Comparison of ENCODE assay signal across 9 cellular contexts in the genomic region with DNA sequence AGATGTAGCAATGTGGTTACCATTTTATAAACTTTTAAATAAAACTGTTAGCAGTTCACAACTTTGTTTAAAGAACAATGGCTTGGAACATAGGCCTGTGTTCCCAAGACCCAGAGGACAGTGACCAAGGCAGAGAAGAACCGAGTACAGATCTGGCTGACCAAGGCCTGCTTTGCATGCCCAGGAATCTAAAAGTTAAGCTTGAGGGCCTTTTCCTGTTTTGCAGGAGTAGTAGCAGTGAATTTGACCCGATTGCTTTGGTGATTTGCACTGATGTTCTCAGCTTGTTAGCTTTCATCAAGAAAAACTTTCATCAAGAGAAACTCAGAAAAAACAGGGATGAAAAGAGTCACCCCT. TPM values are rescaled to one million over a fixed set of nuclear protein-coding genes. Genes with fewer than 3 reads are reported as not detected.
DNase-seq lines count a peak whose midpoint lies in the region; ATAC-seq, FAIRE-seq and TF ChIP-seq lines count a peak whose summit lies in the region.
"Had no signal": no experiment of that assay in that cellular context is flagged by ENCODE, and none has a peak within 500 bp of the region (broad histone marks: within the 10 kb centered on the region; RNA-seq: fewer than 3 reads in every experiment).

No MANE protein-coding gene starts in this region.

- H3K27me3 ChIP-seq in SK-N-SH (ENCODE audit: insufficient read depth), result no peaks in the 10 kb centered on the region
- no peaks in the 10 kb centered on the region for H3K27me3 ChIP-seq in naive thymus-derived CD4-positive, alpha-beta T cell (ENCODE audit: control insufficient read depth in 2 of 2, insufficient read depth in 2 of 2, low read length in 2 of 2)
- H3K27me3 ChIP-seq in prostate gland (replicated peaks; ENCODE audit: insufficient read depth), result no peaks in the 10 kb centered on the region

- H4K20me1 ChIP-seq in SK-N-SH (ENCODE audit: insufficient read depth), result no peaks in the 10 kb centered on the region

- TF ChIP-seq EP300 in SK-N-SH (IDR thresholded peaks at IDR 0.05; ENCODE audit: borderline replicate concordance in 1 of 2, low read depth in 1 of 2, low read length in 1 of 2), result no peak

- no peaks in the 10 kb centered on the region for H3K9me2 ChIP-seq in SK-N-SH

- no peak overlapping the region for H2AFZ ChIP-seq in SK-N-SH (ENCODE audit: low read depth)

- H3K27ac Mint-ChIP-seq in naive thymus-derived CD4-positive, alpha-beta T cell, result no peak overlapping the region

- no peaks in the 10 kb centered on the region for H3K27me3 Mint-ChIP-seq in naive thymus-derived CD4-positive, alpha-beta T cell

- no peaks in the 10 kb centered on the region for H3F3A ChIP-seq in SK-N-SH (replicated peaks; ENCODE audit: insufficient read depth)

- H3K9me3 ChIP-seq in SK-N-SH, result no peaks in the 10 kb centered on the region
- no peaks in the 10 kb centered on the region for H3K9me3 ChIP-seq in naive thymus-derived CD4-positive, alpha-beta T cell (ENCODE audit: control insufficient read depth in 2 of 3, low read length in 3 of 3)
- H3K9me3 ChIP-seq in prostate gland, result no peaks in the 10 kb centered on the region

- TF ChIP-seq POLR2A in H54 (IDR thresholded peaks at IDR 0.05; ENCODE audit: low read depth, low read length), result no peak
- TF ChIP-seq POLR2A in prostate gland (IDR thresholded peaks at IDR 0.05), result no peak

- H3K4me2 ChIP-seq in SK-N-SH, result no peak overlapping the region

- H3K9ac ChIP-seq in SK-N-SH, result no peak overlapping the region

- peaks cover 4 to 42% (median 30%) of the 10 kb centered on the region in 5 donors for H3K36me3 Mint-ChIP-seq in naive thymus-derived CD4-positive, alpha-beta T cell

- H3K36me3 ChIP-seq in SK-N-SH (replicated peaks in 1 of 2; ENCODE audit: control insufficient read depth in 1 of 2, insufficient read depth in 2 of 2, low read length in 1 of 2), result no peaks in the 10 kb centered on the region
- H3K36me3 ChIP-seq in naive thymus-derived CD4-positive, alpha-beta T cell (ENCODE audit: control insufficient read depth in 2 of 3, insufficient read depth in 3 of 3, low read length in 3 of 3), result no peaks in the 10 kb centered on the region
- H3K36me3 ChIP-seq in prostate gland, result no peaks in the 10 kb centered on the region

- H3K4me3 ChIP-seq in SK-N-SH (ENCODE audit: low read depth in 2 of 2, low read length in 1 of 2), result no peak overlapping the region
- no peak overlapping the region for H3K4me3 ChIP-seq in naive thymus-derived CD4-positive, alpha-beta T cell (ENCODE audit: low read length)
- H3K4me3 ChIP-seq in prostate gland, result no peak overlapping the region

- no peak overlapping the region for H3K4me3 Mint-ChIP-seq in naive thymus-derived CD4-positive, alpha-beta T cell

- ATAC-seq in GM19035 (IDR thresholded peaks at IDR 0.05; ENCODE audit: unreplicated experiment), result peak; percentile 51
- peak; percentile 32 for ATAC-seq in HG03571 (IDR thresholded peaks at IDR 0.05; ENCODE audit: unreplicated experiment)
- ATAC-seq in sciatic nerve, result peak; percentile 37
- ATAC-seq in naive thymus-derived CD4-positive, alpha-beta T cell, result no peak

- TF ChIP-seq RAD21 in SK-N-SH (IDR thresholded peaks at IDR 0.05; ENCODE audit: low read length), result no peak

- POLR2A ChIA-PET in SK-N-SH (lab: Yijun Ruan, JAX), result no interaction called here
- POLR2A ChIA-PET in naive thymus-derived CD4-positive, alpha-beta T cell (lab: Charles Lee), result no interaction called here

- TF ChIP-seq CTCF in SK-N-SH (IDR thresholded peaks at IDR 0.05), result no peak
- no peak for TF ChIP-seq CTCF in prostate gland (IDR thresholded peaks at IDR 0.05)

- H3K4me1 Mint-ChIP-seq in naive thymus-derived CD4-positive, alpha-beta T cell, result peaks cover 0 to 38% (median 0%) of the 10 kb centered on the region in 7 donors

- no peak overlapping the region for H3K27ac ChIP-seq in SK-N-SH (ENCODE audit: low read depth in 2 of 2, low read length in 1 of 2)
- H3K27ac ChIP-seq in naive thymus-derived CD4-positive, alpha-beta T cell (ENCODE audit: low read depth, low read length), result no peak overlapping the region
- H3K27ac ChIP-seq in prostate gland, result no peak overlapping the region

- H3K79me2 ChIP-seq in SK-N-SH (ENCODE audit: insufficient read depth), result no peaks in the 10 kb centered on the region

- H3K9me3 Mint-ChIP-seq in naive thymus-derived CD4-positive, alpha-beta T cell, result peaks cover 0 to 10% (median 3%) of the 10 kb centered on the region in 11 donors

- H3K4me1 ChIP-seq in SK-N-SH (ENCODE audit: control insufficient read depth in 1 of 2, insufficient read depth in 2 of 2, low read depth in 1 of 2, low read length in 1 of 2) (peaks cover 0 to 27% of the 10 kb centered on the region in 2 experiments; a peak in 3 of 4 replicates), prostate gland (replicated peaks) (peaks cover 5% of the 10 kb centered on the region)
- no peaks in the 10 kb centered on the region for H3K4me1 ChIP-seq in naive thymus-derived CD4-positive, alpha-beta T cell (ENCODE audit: control insufficient read depth in 2 of 2, insufficient read depth in 2 of 2, low read length in 2 of 2)

- DNase-seq in H54 (ENCODE audit: insufficient read length, low spot score) (no peak), sciatic nerve (ENCODE audit: low spot score) (no peak), SK-N-SH (no peak), prostate gland (ENCODE audit: low spot score) (no peak)
- DNase-seq in naive thymus-derived CD4-positive, alpha-beta T cell, result no peak
- DNase-seq: NCI-H2227 treated with DMSO at 0.1 percent for 48 hours had no signal

- FAIRE-seq in H54 (lab: Jason Lieb, UNC), result peak; percentile 11
- FAIRE-seq: endometrium had no signal

- 93% methylated on average over 2 of the region's 2 CpGs for WGBS in SK-N-SH (ENCODE audit: low lambda C conversion rate)
- 52% methylated on average over 2 of the region's 2 CpGs for WGBS in prostate gland

- CTCF ChIA-PET in SK-N-SH (lab: Yijun Ruan, JAX), result interaction anchor here (0.6 to 2.2 kb wide), 5 partner anchors 32 to 1270 kb away, joined by 3 to 7 read pairs (median 3); no protein-coding TSS in a partner anchor
- CTCF ChIA-PET in naive thymus-derived CD4-positive, alpha-beta T cell (lab: Charles Lee), result interaction anchor here (1.4 kb wide), 1 partner anchor 36 kb away, joined by 4 read pairs; no protein-coding TSS in a partner anchor

- intact Hi-C loops in sciatic nerve (cut with DNase I) (no loop called here), prostate gland (cut with DNase I) (no loop called here)
- intact Hi-C loops in naive thymus-derived CD4-positive, alpha-beta T cell (cut with micrococcal nuclease), result no loop called here

TF ChIP-seq in SK-N-SH, 30 proteins besides CTCF, POLR2A, EP300 and RAD21 (continues in another document):
- TF ChIP-seq RCOR1 (IDR thresholded peaks at IDR 0.05; ENCODE audit: low read length), result no peak
- TF ChIP-seq POLR2AphosphoS5 (IDR thresholded peaks at IDR 0.05; ENCODE audit: low read depth, low read length), result no peak
- TF ChIP-seq, protein P1, sequence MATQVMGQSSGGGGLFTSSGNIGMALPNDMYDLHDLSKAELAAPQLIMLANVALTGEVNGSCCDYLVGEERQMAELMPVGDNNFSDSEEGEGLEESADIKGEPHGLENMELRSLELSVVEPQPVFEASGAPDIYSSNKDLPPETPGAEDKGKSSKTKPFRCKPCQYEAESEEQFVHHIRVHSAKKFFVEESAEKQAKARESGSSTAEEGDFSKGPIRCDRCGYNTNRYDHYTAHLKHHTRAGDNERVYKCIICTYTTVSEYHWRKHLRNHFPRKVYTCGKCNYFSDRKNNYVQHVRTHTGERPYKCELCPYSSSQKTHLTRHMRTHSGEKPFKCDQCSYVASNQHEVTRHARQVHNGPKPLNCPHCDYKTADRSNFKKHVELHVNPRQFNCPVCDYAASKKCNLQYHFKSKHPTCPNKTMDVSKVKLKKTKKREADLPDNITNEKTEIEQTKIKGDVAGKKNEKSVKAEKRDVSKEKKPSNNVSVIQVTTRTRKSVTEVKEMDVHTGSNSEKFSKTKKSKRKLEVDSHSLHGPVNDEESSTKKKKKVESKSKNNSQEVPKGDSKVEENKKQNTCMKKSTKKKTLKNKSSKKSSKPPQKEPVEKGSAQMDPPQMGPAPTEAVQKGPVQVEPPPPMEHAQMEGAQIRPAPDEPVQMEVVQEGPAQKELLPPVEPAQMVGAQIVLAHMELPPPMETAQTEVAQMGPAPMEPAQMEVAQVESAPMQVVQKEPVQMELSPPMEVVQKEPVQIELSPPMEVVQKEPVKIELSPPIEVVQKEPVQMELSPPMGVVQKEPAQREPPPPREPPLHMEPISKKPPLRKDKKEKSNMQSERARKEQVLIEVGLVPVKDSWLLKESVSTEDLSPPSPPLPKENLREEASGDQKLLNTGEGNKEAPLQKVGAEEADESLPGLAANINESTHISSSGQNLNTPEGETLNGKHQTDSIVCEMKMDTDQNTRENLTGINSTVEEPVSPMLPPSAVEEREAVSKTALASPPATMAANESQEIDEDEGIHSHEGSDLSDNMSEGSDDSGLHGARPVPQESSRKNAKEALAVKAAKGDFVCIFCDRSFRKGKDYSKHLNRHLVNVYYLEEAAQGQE (IDR thresholded peaks at IDR 0.05; ENCODE audit: low read depth, low read length), result no peak
- TF ChIP-seq NRF1 (IDR thresholded peaks at IDR 0.05; ENCODE audit: low read depth, low read length), result no peak
- no peak for TF ChIP-seq GABPA (IDR thresholded peaks at IDR 0.05; ENCODE audit: low read depth)
- no peak for TF ChIP-seq NFIC (IDR thresholded peaks at IDR 0.05; ENCODE audit: borderline replicate concordance)
- TF ChIP-seq, protein P2, sequence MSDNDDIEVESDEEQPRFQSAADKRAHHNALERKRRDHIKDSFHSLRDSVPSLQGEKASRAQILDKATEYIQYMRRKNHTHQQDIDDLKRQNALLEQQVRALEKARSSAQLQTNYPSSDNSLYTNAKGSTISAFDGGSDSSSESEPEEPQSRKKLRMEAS (IDR thresholded peaks at IDR 0.05; ENCODE audit: low read depth), result no peak
- no peak for TF ChIP-seq TAF1 (IDR thresholded peaks at IDR 0.05; ENCODE audit: borderline replicate concordance, low read depth, low read length)
- no peak for TF ChIP-seq FOXJ3 (CRISPR knock-in tag; IDR thresholded peaks at IDR 0.05)
- no peak for TF ChIP-seq SIN3A (IDR thresholded peaks at IDR 0.05; ENCODE audit: borderline replicate concordance, low read depth, low read length)

RNA-seq across cellular contexts. Expression of a gene that starts 9.9 kb away (rescaled TPM):
- total RNA-seq in sciatic nerve (36.2 TPM), prostate gland (10 to 100 TPM in 1 of 2 donors, 1 to 10 TPM in 1; 9.5 to 28.2 TPM)
- 26.8 and 35.9 TPM in 2 replicates for polyA plus RNA-seq in SK-N-SH (2012; rRNA removed)
- polyA plus RNA-seq in SK-N-SH (2012; cell fraction: cytosol; rRNA removed), result 32.0 and 36.4 TPM in 2 replicates
- 10.0 and 30.0 TPM in 2 replicates for polyA plus RNA-seq in SK-N-SH (2012; cell fraction: nucleus; rRNA removed)
- 1 to 10 TPM in 1 of 5 experiments, under 1 TPM in 3, not detected in 1; 0.13 to 6.7 (median 0.30) TPM for total RNA-seq in naive thymus-derived CD4-positive, alpha-beta T cell
- under 1 TPM in 1 of 2 donors, not detected in 1; 0.39 TPM for polyA plus RNA-seq in naive thymus-derived CD4-positive, alpha-beta T cell
